In genomic region chr2:205367536-205367935, GRCh38 we compare ENCODE assay signal across 24 cellular contexts.
"Had no signal": no experiment of that assay in that cellular context is flagged by ENCODE, and none has a peak within 500 bp of the region (broad histone marks: within the 10 kb centered on the region; RNA-seq: fewer than 3 reads in every experiment).

No MANE protein-coding gene starts in this region.

- H3K27me3 ChIP-seq: ascending aorta, breast epithelium, dorsolateral prefrontal cortex, esophagus muscularis mucosa, heart right ventricle, spleen, testis had no signal

- H3K4me3 Mint-ChIP-seq: activated CD4-positive, alpha-beta memory T cell treated with anti-CD3 and anti-CD28 coated beads for 36 hours; central memory CD8-positive, alpha-beta T cell; effector memory CD8-positive, alpha-beta T cell; natural killer cell; T-helper 17 cell had no signal

- DNase-seq: activated CD4-positive, alpha-beta memory T cell treated with anti-CD3 and anti-CD28 coated beads for 36 hours; activated CD4-positive, alpha-beta T cell treated with anti-CD3 and anti-CD28 coated beads for 4 hours; activated CD4-positive, CD25-positive, alpha-beta regulatory T cell; activated gamma-delta T cell; activated naive CD4-positive, alpha-beta T cell treated with anti-CD3 and anti-CD28 coated beads, Interleukin-2, amount 50 U/mL, for 16 hours; dorsolateral prefrontal cortex; effector memory CD8-positive, alpha-beta T cell; heart right ventricle; kidney; lower lobe of right lung; midbrain; natural killer cell; spleen; stimulated activated CD4-positive, alpha-beta T cell treated with anti-CD3 and anti-CD28 coated beads, Interleukin-4, amount 100 ng/mL, for 1 hour; stimulated activated naive CD4-positive, alpha-beta T cell; T-helper 17 cell; testis had no signal

- H3K4me1 Mint-ChIP-seq: central memory CD8-positive, alpha-beta T cell; natural killer cell had no signal

- H3K9me3 ChIP-seq: ascending aorta, breast epithelium, esophagus muscularis mucosa, heart right ventricle, lower lobe of right lung, spleen, testis had no signal

- H3K4me1 ChIP-seq: ascending aorta, breast epithelium, esophagus muscularis mucosa, lower lobe of right lung had no signal

- H3K27ac Mint-ChIP-seq: activated CD4-positive, alpha-beta memory T cell treated with anti-CD3 and anti-CD28 coated beads for 36 hours; effector memory CD8-positive, alpha-beta T cell; natural killer cell; progenitor cell of endocrine pancreas; T-helper 17 cell had no signal

- FAIRE-seq: colon, endothelial cell of umbilical vein, kidney had no signal

- H3K9me3 Mint-ChIP-seq: activated CD4-positive, alpha-beta memory T cell treated with anti-CD3 and anti-CD28 coated beads for 36 hours; central memory CD8-positive, alpha-beta T cell; natural killer cell had no signal

- H3K36me3 Mint-ChIP-seq: activated CD4-positive, alpha-beta memory T cell treated with anti-CD3 and anti-CD28 coated beads for 36 hours; natural killer cell had no signal

- H3K27ac ChIP-seq: ascending aorta, breast epithelium, dorsolateral prefrontal cortex, esophagus muscularis mucosa, heart right ventricle, lower lobe of right lung, spleen, testis had no signal

- H3K27me3 Mint-ChIP-seq: activated CD4-positive, alpha-beta memory T cell treated with anti-CD3 and anti-CD28 coated beads for 36 hours; central memory CD8-positive, alpha-beta T cell; effector memory CD8-positive, alpha-beta T cell; T-helper 17 cell had no signal

- H3K4me3 ChIP-seq: ascending aorta, breast epithelium, dorsolateral prefrontal cortex, esophagus muscularis mucosa, heart right ventricle, lower lobe of right lung, spleen, testis had no signal

- H3K36me3 ChIP-seq: ascending aorta, breast epithelium, esophagus muscularis mucosa, heart right ventricle, lower lobe of right lung, spleen had no signal
